Comparison of ENCODE assay signal across 16 cellular contexts in genomic region chr5:146796911-146797310, GRCh38.
A peak's percentile ranks its signal among the peaks of the same experiment; 100 is the strongest.
DNase-seq lines count a peak whose midpoint lies in the region; ATAC-seq, FAIRE-seq and TF ChIP-seq lines count a peak whose summit lies in the region.
"Had no signal": no experiment of that assay in that cellular context is flagged by ENCODE, and none has a peak within 500 bp of the region (broad histone marks: within the 10 kb centered on the region; RNA-seq: fewer than 3 reads in every experiment).

No MANE protein-coding gene starts in this region.

- FAIRE-seq in D721Med (lab: Jason Lieb, UNC), result peak; percentile 60
- FAIRE-seq: H54 had no signal

- H3K9me3 Mint-ChIP-seq in effector memory CD8-positive, alpha-beta T cell, result no peaks in the 10 kb centered on the region
- peaks cover 8% of the 10 kb centered on the region for H3K9me3 Mint-ChIP-seq in natural killer cell treated with Interleukin-12 subunit alpha and Interleukin-12 subunit beta and Interleukin-15 and Interleukin-18, amount 100 ng/mL, for 72 hours
- H3K9me3 Mint-ChIP-seq: T-cell had no signal

- H3K27ac Mint-ChIP-seq in effector memory CD8-positive, alpha-beta T cell, result peak overlapping the region; percentile 35 to 89
- H3K27ac Mint-ChIP-seq in natural killer cell treated with Interleukin-12 subunit alpha and Interleukin-12 subunit beta and Interleukin-15 and Interleukin-18, amount 100 ng/mL, for 72 hours, result peak overlapping the region; percentile 81 to 86
- H3K27ac Mint-ChIP-seq: B cell had no signal

- no peak overlapping the region for H3K4me3 Mint-ChIP-seq in effector memory CD8-positive, alpha-beta T cell
- no peak overlapping the region for H3K4me3 Mint-ChIP-seq in natural killer cell treated with Interleukin-12 subunit alpha and Interleukin-12 subunit beta and Interleukin-15 and Interleukin-18, amount 100 ng/mL, for 72 hours
- H3K4me3 Mint-ChIP-seq: B cell; CD4-positive, alpha-beta memory T cell; T-cell had no signal

- no peaks in the 10 kb centered on the region for H3K27me3 Mint-ChIP-seq in effector memory CD8-positive, alpha-beta T cell
- no peaks in the 10 kb centered on the region for H3K27me3 Mint-ChIP-seq in natural killer cell treated with Interleukin-12 subunit alpha and Interleukin-12 subunit beta and Interleukin-15 and Interleukin-18, amount 100 ng/mL, for 72 hours
- H3K27me3 Mint-ChIP-seq: B cell; CD4-positive, alpha-beta memory T cell; T-cell had no signal

- DNase-seq in D721Med (ENCODE audit: insufficient read length, low spot score) (no peak), NCI-H345 (lab: John Stamatoyannopoulos, UW) (peak; percentile 53), SHP77 treated with DMSO at 0.1 percent for 48 hours (lab: John Stamatoyannopoulos, UW) (no peak)
- no peak for DNase-seq in effector memory CD8-positive, alpha-beta T cell
- DNase-seq in natural killer cell treated with Interleukin-12 subunit alpha and Interleukin-12 subunit beta and Interleukin-15 and Interleukin-18, amount 100 ng/mL, for 72 hours (ENCODE audit: low spot score), result no peak
- no peak for DNase-seq in NK-92 treated with Interleukin-12 subunit alpha and Interleukin-12 subunit beta, amount 100 ng/mL, for 24 hours (lab: John Stamatoyannopoulos, UW)
- DNase-seq: ACHN; CD4-positive, alpha-beta memory T cell; NCI-H187 treated with DMSO at 0.1 percent for 48 hours; NCI-H524 treated with DMSO at 0.1 percent for 48 hours; OCI-M1; T-cell had no signal

- no peak for TF ChIP-seq CTCF in D721Med (IDR thresholded peaks at IDR 0.05; ENCODE audit: insufficient read depth, missing control alignments)

- H3K36me3 Mint-ChIP-seq in effector memory CD8-positive, alpha-beta T cell (ENCODE audit: insufficient read depth), result no peaks in the 10 kb centered on the region
- peaks cover 7% of the 10 kb centered on the region for H3K36me3 Mint-ChIP-seq in natural killer cell treated with Interleukin-12 subunit alpha and Interleukin-12 subunit beta and Interleukin-15 and Interleukin-18, amount 100 ng/mL, for 72 hours
- H3K36me3 Mint-ChIP-seq: CD4-positive, alpha-beta memory T cell; T-cell had no signal

- ATAC-seq in effector memory CD8-positive, alpha-beta T cell (replicated peaks), result no peak
- ATAC-seq in natural killer cell treated with Interleukin-12 subunit alpha and Interleukin-12 subunit beta and Interleukin-15 and Interleukin-18, amount 100 ng/mL, for 72 hours, result no peak
- no peak for ATAC-seq in HG03520 (IDR thresholded peaks at IDR 0.05; ENCODE audit: unreplicated experiment)
- no peak for ATAC-seq in HG02970 (IDR thresholded peaks at IDR 0.05; ENCODE audit: low FRiP score, unreplicated experiment)
- ATAC-seq: T-cell had no signal

- peaks cover 62 to 78% of the 10 kb centered on the region in 2 donors for H3K4me1 Mint-ChIP-seq in effector memory CD8-positive, alpha-beta T cell (ENCODE audit: low read depth in 2 of 2)
- peaks cover 61 to 79% of the 10 kb centered on the region in 2 donors for H3K4me1 Mint-ChIP-seq in natural killer cell treated with Interleukin-12 subunit alpha and Interleukin-12 subunit beta and Interleukin-15 and Interleukin-18, amount 100 ng/mL, for 72 hours (ENCODE audit: low read depth in 2 of 2)
- H3K4me1 Mint-ChIP-seq: B cell had no signal
